ENCODE assay signal across 13 cellular contexts in the genomic region with DNA sequence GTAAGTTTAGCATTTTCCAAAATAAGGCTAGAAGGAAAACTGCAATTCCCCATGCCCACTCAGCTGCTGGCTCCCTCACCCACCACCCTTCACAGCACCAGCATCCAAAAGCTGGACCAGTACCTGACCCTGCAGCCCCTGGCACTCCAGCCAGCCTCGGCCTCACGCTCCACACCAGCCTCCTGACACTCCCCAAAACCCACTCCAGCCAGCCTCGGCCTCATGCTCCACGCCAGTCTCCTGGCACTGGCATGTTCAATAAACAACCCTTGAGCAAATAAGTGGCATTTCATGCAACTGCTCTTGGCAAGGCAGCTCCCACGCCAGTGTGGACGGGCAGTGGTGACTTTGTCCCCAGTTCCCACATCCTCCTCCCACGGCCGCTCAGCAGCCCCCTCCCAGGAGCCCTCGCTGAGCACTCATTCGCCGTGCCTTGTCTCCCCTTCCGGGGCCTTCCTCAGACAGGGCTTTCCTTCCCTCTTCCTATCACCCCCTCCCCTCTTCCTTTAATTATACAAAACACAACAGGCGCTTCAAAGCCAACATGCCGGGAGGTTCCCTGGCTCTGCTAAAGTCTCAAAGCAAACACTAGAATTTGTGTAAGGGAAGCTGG. TPM values are rescaled to one million over a fixed set of nuclear protein-coding genes. Genes with fewer than 3 reads are reported as not detected.
A peak's percentile ranks its signal among the peaks of the same experiment; 100 is the strongest.
DNase-seq lines count a peak whose midpoint lies in the region; ATAC-seq, FAIRE-seq and TF ChIP-seq lines count a peak whose summit lies in the region.
"Had no signal": no experiment of that assay in that cellular context is flagged by ENCODE, and none has a peak within 500 bp of the region (broad histone marks: within the 10 kb centered on the region; RNA-seq: fewer than 3 reads in every experiment).

No MANE protein-coding gene starts in this region.

- TF ChIP-seq RAD21 in SK-N-SH (IDR thresholded peaks at IDR 0.05; ENCODE audit: low read length) (no peak), K562 (CRISPR knock-in tag; conservative IDR thresholded peaks at IDR 0.05 in 1 of 2, IDR thresholded peaks at IDR 0.05 in 1 of 2) (no peak)

- ATAC-seq in SK-N-SH treated with all-trans-retinoic acid at 6 μM for 48 hours (no peak), K562 (no peak), left lung (peak; percentile 6)
- ATAC-seq in stimulated activated naive B cell treated with anti-CD40 and anti-IgM and Interleukin-4, amounts not matched to agents 10 μg/mL and 1 μg/mL and 100 μg/mL, for 72 hours (replicated peaks), result no peak

- H3K27me3 ChIP-seq in SK-N-SH (ENCODE audit: insufficient read depth) (no peaks in the 10 kb centered on the region), K562 (ENCODE audit: control insufficient read depth in 2 of 2, insufficient read depth in 2 of 2, low read length in 2 of 2) (no peaks in the 10 kb centered on the region), left lung (no peaks in the 10 kb centered on the region), ascending aorta (no peaks in the 10 kb centered on the region)
- H3K27me3 ChIP-seq: cardiac muscle cell had no signal

- H3K9me3 ChIP-seq in SK-N-SH, result no peaks in the 10 kb centered on the region
- H3K9me3 ChIP-seq in K562 (replicated peaks; ENCODE audit: control insufficient read depth, insufficient read depth, low read depth, low read length), result no peaks in the 10 kb centered on the region
- no peaks in the 10 kb centered on the region for H3K9me3 ChIP-seq in left lung
- no peaks in the 10 kb centered on the region for H3K9me3 ChIP-seq in ascending aorta

- H2AFZ ChIP-seq in SK-N-SH (ENCODE audit: low read depth), result no peak overlapping the region
- no peak overlapping the region for H2AFZ ChIP-seq in K562 (ENCODE audit: low read depth, low read length)

- peak overlapping the region; percentile 14 for H3K27ac Mint-ChIP-seq in stimulated activated naive B cell treated with anti-CD40 and anti-IgM and Interleukin-4, amounts not matched to agents 10 μg/mL and 1 μg/mL and 100 μg/mL, for 72 hours

- H3K4me3 ChIP-seq in SK-N-SH (ENCODE audit: low read depth in 2 of 2, low read length in 1 of 2) (no peak overlapping the region), K562 (no peak overlapping the region), left lung (no peak overlapping the region), ascending aorta (no peak overlapping the region)
- H3K4me3 ChIP-seq: cardiac muscle cell had no signal

- no peak for TF ChIP-seq CTCF in SK-N-SH (IDR thresholded peaks at IDR 0.05)
- no peak for TF ChIP-seq CTCF in K562 (IDR thresholded peaks at IDR 0.05 in 2 of 3, conservative IDR thresholded peaks at IDR 0.05 in 1 of 3; ENCODE audit: insufficient read depth in 2 of 3, low read depth in 1 of 3, low read length in 3 of 3)
- no peak for TF ChIP-seq CTCF in left lung (IDR thresholded peaks at IDR 0.05)
- no peak for TF ChIP-seq CTCF in ascending aorta (IDR thresholded peaks at IDR 0.05)

- no peak overlapping the region for H3K4me3 Mint-ChIP-seq in stimulated activated naive B cell treated with anti-CD40 and anti-IgM and Interleukin-4, amounts not matched to agents 10 μg/mL and 1 μg/mL and 100 μg/mL, for 72 hours

- H3K9ac ChIP-seq in SK-N-SH (no peak overlapping the region), K562 (ENCODE audit: insufficient read depth in 1 of 2, low read depth in 2 of 2, low read length in 2 of 2) (peak overlapping the region in 1 of 2 experiments; percentile 43; a peak in 1 of 4 replicates)

- TF ChIP-seq POLR2A in K562 (conservative IDR thresholded peaks at IDR 0.05), result no peak

- H3K27ac ChIP-seq in SK-N-SH (ENCODE audit: low read depth in 2 of 2, low read length in 1 of 2), result no peak overlapping the region
- H3K27ac ChIP-seq in K562 (ENCODE audit: extremely low read depth, low read depth, low read length), result no peak overlapping the region
- peak overlapping the region in 1 of 2 donors; percentile 42 for H3K27ac ChIP-seq in left lung
- H3K27ac ChIP-seq in ascending aorta, result no peak overlapping the region
- H3K27ac ChIP-seq: cardiac muscle cell had no signal

- DNase-seq in SK-N-SH, result peak; percentile 9
- DNase-seq in K562 (ENCODE audit: extremely low read depth in 1 of 4, low spot score in 3 of 4), result no peak
- DNase-seq in left lung, result no peak
- DNase-seq in stimulated activated naive B cell treated with anti-CD40 and anti-IgM and Interleukin-4, amounts not matched to agents 10 μg/mL and 1 μg/mL and 100 μg/mL, for 72 hours, result no peak
- DNase-seq in ascending aorta (ENCODE audit: low spot score in 2 of 2), result no peak
- DNase-seq in activated CD4-positive, CD25-positive, alpha-beta regulatory T cell (lab: John Stamatoyannopoulos, UW), result no peak
- DNase-seq in T-helper 9 cell, result no peak
- DNase-seq: activated CD4-positive, alpha-beta T cell treated with anti-CD3 and anti-CD28 coated beads for 1 hour; activated gamma-delta T cell treated with Interleukin-2 at 50 U/mL for 16 hours had no signal

- no TSS peak for BruUV-seq in K562 (replicated peaks; lab: Mats Ljungman, UMichigan)

- H3K9me2 ChIP-seq in SK-N-SH, result no peaks in the 10 kb centered on the region

- H3K36me3 ChIP-seq in SK-N-SH (replicated peaks in 1 of 2; ENCODE audit: control insufficient read depth in 1 of 2, insufficient read depth in 2 of 2, low read length in 1 of 2), result peaks cover 0 to 28% of the 10 kb centered on the region in 2 experiments
- H3K36me3 ChIP-seq in K562 (ENCODE audit: control insufficient read depth, insufficient read depth, low read length), result peaks cover 21% of the 10 kb centered on the region; the same call in 1 of the 3 replicates
- H3K36me3 ChIP-seq in left lung, result peaks cover 0 to 30% of the 10 kb centered on the region in 2 donors
- H3K36me3 ChIP-seq in ascending aorta, result peaks cover 0 to 22% of the 10 kb centered on the region in 2 donors

- WGBS in SK-N-SH (ENCODE audit: low lambda C conversion rate), result 93% methylated on average over 12 of the region's 14 CpGs
- 86% methylated on average over 14 of the region's 14 CpGs for WGBS in K562 (ENCODE audit: insufficient coverage, low coverage, missing lambda C conversion rate)

- CTCF ChIA-PET in SK-N-SH (lab: Yijun Ruan, JAX), result interaction anchor here (1.0 to 1.6 kb wide), 4 partner anchors 9 to 213 kb away, joined by 4 to 8 read pairs (median 6); no protein-coding TSS in a partner anchor
- CTCF ChIA-PET in K562 (lab: Yijun Ruan, JAX; ENCODE audit: low intra/inter-chr PET ratio), result no interaction called here

- no peaks in the 10 kb centered on the region for H3K27me3 Mint-ChIP-seq in stimulated activated naive B cell treated with anti-CD40 and anti-IgM and Interleukin-4, amounts not matched to agents 10 μg/mL and 1 μg/mL and 100 μg/mL, for 72 hours

- H4K20me1 ChIP-seq in SK-N-SH (ENCODE audit: insufficient read depth) (peaks cover 53% of the 10 kb centered on the region), K562 (replicated peaks; ENCODE audit: control insufficient read depth, insufficient read depth, low read length) (peaks cover 13% of the 10 kb centered on the region)

- H3K79me2 ChIP-seq in SK-N-SH (ENCODE audit: insufficient read depth), result peaks cover 97% of the 10 kb centered on the region
- H3K79me2 ChIP-seq in K562 (ENCODE audit: control insufficient read depth, insufficient read depth, low read length), result peaks cover 55% of the 10 kb centered on the region

- no peaks in the 10 kb centered on the region for H3F3A ChIP-seq in SK-N-SH (replicated peaks; ENCODE audit: insufficient read depth)

- TF ChIP-seq EP300 in SK-N-SH (IDR thresholded peaks at IDR 0.05; ENCODE audit: borderline replicate concordance in 1 of 2, low read depth in 1 of 2, low read length in 1 of 2) (no peak), K562 (IDR thresholded peaks at IDR 0.05; ENCODE audit: low read length) (no peak)

- in situ Hi-C loops in K562 (cut with MboI), result no loop called here

- FAIRE-seq in K562 (lab: Jason Lieb, UNC), result no peak
- FAIRE-seq: A204.1, urothelium cell line had no signal

- intact Hi-C loops in K562 (cut with micrococcal nuclease), result no loop called here
- intact Hi-C loops in left lung (cut with DNase I), result no loop called here
- intact Hi-C loops in ascending aorta (cut with DNase I), result loop anchor here (10.0 kb wide), 1 partner anchor 98 kb away; no protein-coding TSS in a partner anchor

- H3K4me1 ChIP-seq in SK-N-SH (ENCODE audit: control insufficient read depth in 1 of 2, insufficient read depth in 2 of 2, low read depth in 1 of 2, low read length in 1 of 2) (peaks cover 0 to 5% of the 10 kb centered on the region in 2 experiments; a peak in 1 of 4 replicates), K562 (replicated peaks in 1 of 2; ENCODE audit: control insufficient read depth in 2 of 2, insufficient read depth in 2 of 2, low read length in 2 of 2) (peaks cover 0 to 61% of the 10 kb centered on the region in 2 experiments; a peak in 3 of 5 replicates), left lung (peaks cover 39 to 85% of the 10 kb centered on the region in 2 donors), ascending aorta (peaks cover 3 to 15% of the 10 kb centered on the region in 2 donors)

- H3K4me2 ChIP-seq in SK-N-SH (no peak overlapping the region), K562 (ENCODE audit: insufficient read depth, low read length) (no peak overlapping the region)

- peaks cover 6% of the 10 kb centered on the region for H3K9me1 ChIP-seq in K562 (ENCODE audit: control insufficient read depth, insufficient read depth, low read length)

- peaks cover 12 to 51% of the 10 kb centered on the region in 2 donors for H3K36me3 Mint-ChIP-seq in stimulated activated naive B cell treated with anti-CD40 and anti-IgM and Interleukin-4, amounts not matched to agents 10 μg/mL and 1 μg/mL and 100 μg/mL, for 72 hours

- POLR2A ChIA-PET in SK-N-SH (lab: Yijun Ruan, JAX), result no interaction called here
- POLR2A ChIA-PET in K562 (lab: Yijun Ruan, JAX), result no interaction called here

- no peaks in the 10 kb centered on the region for H3K9me3 Mint-ChIP-seq in stimulated activated naive B cell treated with anti-CD40 and anti-IgM and Interleukin-4, amounts not matched to agents 10 μg/mL and 1 μg/mL and 100 μg/mL, for 72 hours

- H3K4me1 Mint-ChIP-seq in stimulated activated naive B cell treated with anti-CD40 and anti-IgM and Interleukin-4, amounts not matched to agents 10 μg/mL and 1 μg/mL and 100 μg/mL, for 72 hours, result peaks cover 39 to 61% of the 10 kb centered on the region in 2 donors

RNA-seq across cellular contexts. Expression of gene TOLLIP, which starts 6.9 kb away (rescaled TPM):
- polyA plus RNA-seq in SK-N-SH (2012; rRNA removed) (42.6 and 55.4 TPM in 2 replicates), K562 (2011; rRNA removed) (13.5 and 16.4 TPM in 2 replicates), K562 (2014; fragmentation: Illumina TruSeq; extraction: Trizol) (4.9 and 13.1 TPM in 2 replicates), K562 (2014; fragmentation: Nextera tagmentation; extraction: Ambion mirVana) (under 1 TPM; 0.23 to 0.41 TPM), K562 (2014; rRNA removed) (13.3 and 15.4 TPM in 2 replicates)
- polyA plus RNA-seq in SK-N-SH (2012; cell fraction: cytosol; rRNA removed), result 21.1 and 39.4 TPM in 2 replicates
- 37.6 and 42.4 TPM in 2 replicates for polyA plus RNA-seq in SK-N-SH (2012; cell fraction: nucleus; rRNA removed)
- total RNA-seq in K562 (2011; cell fraction: chromatin; rRNA removed; ENCODE audit: low replicate concordance), result 28.7 and 53.4 TPM in 2 replicates
- 24.0 and 26.7 TPM in 2 replicates for total RNA-seq in K562 (2011; cell fraction: nucleolus; rRNA removed)
- total RNA-seq in K562 (2011; cell fraction: nucleoplasm; rRNA removed), result 23.5 and 24.4 TPM in 2 replicates
- total RNA-seq in K562 (2014; rRNA removed) (16.0 and 23.0 TPM in 2 replicates), K562 (2014; rRNA removed; fragmentation: Illumina TruSeq; extraction: Trizol) (1.9 and 2.3 TPM in 2 replicates), K562 (2015; rRNA removed; fragmentation: Illumina TruSeq; extraction: Trizol) (6.9 and 7.1 TPM in 2 replicates), K562 (2021) (22.8 and 25.4 TPM in 2 replicates), left lung (10 to 100 TPM; 54.7 to 63.5 TPM), ascending aorta (63.0 TPM)
- 15.0 and 35.2 TPM in 2 replicates for polyA plus RNA-seq in K562 (2011; cell fraction: cytosol; rRNA removed)
- 21.5 and 35.3 TPM in 2 replicates for polyA plus RNA-seq in K562 (2011; cell fraction: nucleus; rRNA removed)
- polyA plus RNA-seq in K562 (2012), result 20.3 and 28.2 TPM in 2 replicates
- 6.0 and 11.6 TPM in 2 replicates for polyA minus RNA-seq in K562 (2011; rRNA and poly(A)+ RNA removed)
- polyA minus RNA-seq in K562 (2011; cell fraction: cytosol; rRNA and poly(A)+ RNA removed), result 10.5 and 28.4 TPM in 2 replicates
- polyA minus RNA-seq in K562 (2011; cell fraction: nucleus; rRNA and poly(A)+ RNA removed), result 9.6 and 13.5 TPM in 2 replicates
